ENCODE assay signal across 8 cellular contexts in genomic region chr2:53970095-53970897, GRCh38. TPM values are rescaled to one million over a fixed set of nuclear protein-coding genes. Genes with fewer than 3 reads are reported as not detected.
DNase-seq lines count a peak whose midpoint lies in the region; ATAC-seq and TF ChIP-seq lines count a peak whose summit lies in the region.

No MANE protein-coding gene starts in this region.

- H3K27ac ChIP-seq in CD4-positive, alpha-beta T cell (ENCODE audit: low read depth, low read length): peak overlapping the region; percentile 81
- peak overlapping the region; percentile 97 for H3K27ac ChIP-seq in right cardiac atrium (ENCODE audit: low read length)

- H3K9me3 Mint-ChIP-seq in CD4-positive, alpha-beta T cell: no peaks in the 10 kb centered on the region
- H3K9me3 Mint-ChIP-seq in progenitor cell of endocrine pancreas (ENCODE audit: low read depth): no peaks in the 10 kb centered on the region

- no peaks in the 10 kb centered on the region for H3K27me3 Mint-ChIP-seq in CD4-positive, alpha-beta T cell
- H3K27me3 Mint-ChIP-seq in progenitor cell of endocrine pancreas: no peaks in the 10 kb centered on the region

- no peaks in the 10 kb centered on the region for H3K27me3 ChIP-seq in CD4-positive, alpha-beta T cell (ENCODE audit: control insufficient read depth, insufficient read depth, low read length)
- no peaks in the 10 kb centered on the region for H3K27me3 ChIP-seq in right cardiac atrium (ENCODE audit: control insufficient read depth, insufficient read depth)

- ATAC-seq in CD4-positive, alpha-beta T cell (ENCODE audit: poor library complexity): peak; percentile 16
- peak; percentile 20 for ATAC-seq in GM19043 (IDR thresholded peaks at IDR 0.05; ENCODE audit: low read depth, unreplicated experiment)
- ATAC-seq in HG03175 (IDR thresholded peaks at IDR 0.05; ENCODE audit: unreplicated experiment): peak; percentile 34
- ATAC-seq in right cardiac atrium: peak; percentile 57

- TF ChIP-seq CTCF in CD4-positive, alpha-beta T cell (IDR thresholded peaks at IDR 0.05): no peak
- no peak for TF ChIP-seq CTCF in progenitor cell of endocrine pancreas (IDR thresholded peaks at IDR 0.05; ENCODE audit: unreplicated experiment)

- CTCF ChIA-PET in CD4-positive, alpha-beta T cell (lab: Charles Lee): interaction anchor here (1.7 kb wide), 1 partner anchor 83 kb away, joined by 6 read pairs; no protein-coding TSS in a partner anchor

- WGBS in right cardiac atrium: under 1% methylated on average over 61 of the region's 61 CpGs

- H3K4me1 Mint-ChIP-seq in CD4-positive, alpha-beta T cell (ENCODE audit: low read depth): peaks cover 59% of the 10 kb centered on the region
- peaks cover 28% of the 10 kb centered on the region for H3K4me1 Mint-ChIP-seq in progenitor cell of endocrine pancreas (ENCODE audit: low read depth)

- H3K36me3 Mint-ChIP-seq in CD4-positive, alpha-beta T cell (ENCODE audit: low read depth): peaks cover 46% of the 10 kb centered on the region
- peaks cover 8% of the 10 kb centered on the region for H3K36me3 Mint-ChIP-seq in progenitor cell of endocrine pancreas (ENCODE audit: insufficient read depth)

- H3K4me1 ChIP-seq in right cardiac atrium (ENCODE audit: control insufficient read depth, insufficient read depth, low read length): no peaks in the 10 kb centered on the region

- intact Hi-C loops in CD4-positive, alpha-beta T cell (cut with DNase I, micrococcal nuclease): loop anchor here (1.0 to 10.0 kb wide), 4 partner anchors 42 to 185 kb away; partner anchors contain the start of genes ACYP2 (in 1 of the 2), ASB3 (in 1 of the 2) and ERLEC1 (in 1 of the 2)
- intact Hi-C loops in right cardiac atrium (cut with DNase I): no loop called here

- H3K9me3 ChIP-seq in CD4-positive, alpha-beta T cell (ENCODE audit: control insufficient read depth, low read length): no peaks in the 10 kb centered on the region
- H3K9me3 ChIP-seq in right cardiac atrium (ENCODE audit: control insufficient read depth, low read length): no peaks in the 10 kb centered on the region

- peak overlapping the region; percentile 98 for H3K4me3 Mint-ChIP-seq in CD4-positive, alpha-beta T cell
- H3K4me3 Mint-ChIP-seq in progenitor cell of endocrine pancreas (ENCODE audit: low read depth): peak overlapping the region; percentile 80

- DNase-seq in CD4-positive, alpha-beta T cell: peak in 4 of 10 experiments; percentile 2 to 34 (median 6)
- peak; percentile 63 for DNase-seq in RKO (ENCODE audit: low spot score)
- peak; percentile 33 for DNase-seq in amniotic epithelial cell (ENCODE audit: low read depth)
- peak; percentile 37 to 79 (median 76) for DNase-seq in right cardiac atrium
- DNase-seq in progenitor cell of endocrine pancreas (ENCODE audit: low spot score, unreplicated experiment): no peak
- no peak for DNase-seq in NCI-H1930 (lab: John Stamatoyannopoulos, UW)

- peak overlapping the region; percentile 81 for H3K4me3 ChIP-seq in right cardiac atrium (ENCODE audit: low read length)

- H3K27ac Mint-ChIP-seq in CD4-positive, alpha-beta T cell: peak overlapping the region; percentile 90
- peak overlapping the region; percentile 96 for H3K27ac Mint-ChIP-seq in progenitor cell of endocrine pancreas

- POLR2A ChIA-PET in CD4-positive, alpha-beta T cell (lab: Charles Lee): interaction anchor here (0.6 to 5.1 kb wide), 16 partner anchors 10 to 1648 kb away, joined by 3 to 49 read pairs (median 6); partner anchors contain the start of genes ACYP2, CFAP36 and CHAC2

RNA-seq across cellular contexts. Expression of gene PSME4, which starts 0.5 kb away (rescaled TPM):
- total RNA-seq in CD4-positive, alpha-beta T cell: 10 to 100 TPM; 82.6 to 87.0 TPM
- total RNA-seq in right cardiac atrium: 10 to 100 TPM; 44.9 to 88.0 (median 50.4) TPM
- polyA plus RNA-seq in right cardiac atrium: 38.0 TPM
- total RNA-seq in progenitor cell of endocrine pancreas: 63.9 and 69.9 TPM in 2 replicates

Comparison
In these comparisons a context has a peak if more than half of its experiments do, and no peak if none do; other contexts are left out.
1. DNase-seq: peak in RKO (single experiment), amniotic epithelial cell (single experiment) and right cardiac atrium (3 of 3); none in progenitor cell of endocrine pancreas (single experiment) and NCI-H1930 (0 of 2).
2. intact Hi-C loops: an anchor here in CD4-positive, alpha-beta T cell (1.0 to 10.0 kb wide); none called in right cardiac atrium.
3. Peak in every context shown above with its lines, with median percentiles within 50 percentile points of each other: ATAC-seq.